8 cellular contexts compared by ENCODE assay signal in the genomic region with DNA sequence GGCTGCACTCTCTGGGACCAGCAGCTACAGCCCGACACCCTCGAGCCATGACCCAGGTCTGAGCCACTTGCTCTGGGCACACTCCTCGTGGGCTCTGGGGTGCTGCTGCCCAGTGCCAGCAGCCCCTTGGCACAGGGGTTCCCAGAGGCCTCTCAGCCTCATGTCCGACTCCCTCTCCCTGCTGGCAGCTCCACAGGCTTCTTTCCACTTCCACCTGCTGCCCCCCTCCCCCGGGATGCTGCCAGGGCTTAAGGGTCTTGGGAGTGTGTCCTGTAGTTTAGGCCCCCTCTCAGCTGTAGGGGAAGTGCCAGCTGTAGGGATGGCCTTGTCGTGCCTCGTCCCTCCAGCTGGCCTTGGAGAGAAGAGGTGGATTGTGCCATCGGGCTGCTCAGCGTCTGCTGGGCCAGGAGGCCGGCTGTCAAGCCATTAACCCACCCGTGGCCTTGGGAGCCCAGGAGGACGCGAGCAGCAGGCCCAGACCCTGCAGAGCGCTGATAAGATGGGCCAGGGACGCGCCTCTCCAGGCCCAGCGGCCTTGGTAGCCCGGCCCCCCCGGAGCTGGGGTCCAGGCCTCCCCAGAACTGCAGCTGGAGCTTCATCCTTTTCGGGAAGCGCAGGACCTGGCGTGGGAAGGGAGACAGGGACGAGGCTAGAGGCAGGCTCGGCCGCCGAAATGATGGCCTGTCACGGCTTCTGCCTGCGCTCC. TPM values are rescaled to one million over a fixed set of nuclear protein-coding genes. Genes with fewer than 3 reads are reported as not detected.
DNase-seq lines count a peak whose midpoint lies in the region; ATAC-seq and TF ChIP-seq lines count a peak whose summit lies in the region.

No MANE protein-coding gene starts in this region.

- H3K9me3 ChIP-seq in sigmoid colon, result no peaks in the 10 kb centered on the region

- no peak overlapping the region for H3K27ac Mint-ChIP-seq in GM23338

- peak overlapping the region; percentile 81 for H3K4me3 Mint-ChIP-seq in GM23338
- H3K4me3 Mint-ChIP-seq in activated T-cell treated with anti-CD3 and anti-CD28 coated beads, Interleukin-2, amount 50 U/mL, for 4 hours, result peak overlapping the region; percentile 76

- H3K9me3 Mint-ChIP-seq in GM23338, result no peaks in the 10 kb centered on the region
- H3K9me3 Mint-ChIP-seq in activated T-cell treated with anti-CD3 and anti-CD28 coated beads, Interleukin-2, amount 50 U/mL, for 4 hours, result no peaks in the 10 kb centered on the region

- H3K4me3 ChIP-seq in GM23338, result peak overlapping the region; percentile 71
- H3K4me3 ChIP-seq in sigmoid colon, result peak overlapping the region; percentile 52 to 67 (median 63)

- no peak for TF ChIP-seq EP300 in sigmoid colon (IDR thresholded peaks at IDR 0.05)

- H3K4me2 ChIP-seq in GM23338, result peak overlapping the region; percentile 78

- H3K36me3 Mint-ChIP-seq in GM23338 (ENCODE audit: low read depth), result peaks cover 4% of the 10 kb centered on the region; the same call in 1 of the 3 replicates
- H3K36me3 Mint-ChIP-seq in activated T-cell treated with anti-CD3 and anti-CD28 coated beads, Interleukin-2, amount 50 U/mL, for 4 hours (ENCODE audit: insufficient read depth), result no peaks in the 10 kb centered on the region

- TF ChIP-seq CTCF in GM23338 (conservative IDR thresholded peaks at IDR 0.05; ENCODE audit: low read depth in 2 of 2) (no peak), sigmoid colon (IDR thresholded peaks at IDR 0.05) (no peak)

- no peaks in the 10 kb centered on the region for H3F3A ChIP-seq in GM23338 (replicated peaks; ENCODE audit: low read depth)

- 0 out of 2 replicates have a peak, but pooled peaks cover 2% of the 10 kb centered on the region for H3K27me3 ChIP-seq in GM23338 (ENCODE audit: insufficient read depth)
- H3K27me3 ChIP-seq in sigmoid colon, result no peaks in the 10 kb centered on the region

- H3K27me3 Mint-ChIP-seq in GM23338 (ENCODE audit: insufficient read depth, low read depth, poor library complexity), result peaks cover 2% of the 10 kb centered on the region
- H3K27me3 Mint-ChIP-seq in activated T-cell treated with anti-CD3 and anti-CD28 coated beads, Interleukin-2, amount 50 U/mL, for 4 hours (ENCODE audit: low read depth), result no peaks in the 10 kb centered on the region

- no peaks in the 10 kb centered on the region for H3K79me2 ChIP-seq in GM23338 (replicated peaks; ENCODE audit: insufficient read depth)

- DNase-seq in GM23338 (ENCODE audit: low spot score) (no peak), left cardiac atrium (peak; percentile 30), sigmoid colon (peak; percentile 66), Kasumi-1 (lab: John Stamatoyannopoulos, UW) (no peak), SW480 (ENCODE audit: low spot score) (no peak), NCI-H748 (lab: John Stamatoyannopoulos, UW; ENCODE audit: unreplicated experiment) (no peak)
- no peak for DNase-seq in activated T-cell treated with anti-CD3 and anti-CD28 coated beads, Interleukin-2, amount 50 U/mL, for 4 hours
- no peak for DNase-seq in activated CD4-positive, alpha-beta T cell treated with anti-CD3 and anti-CD28 coated beads, Interleukin-2, amount 50 U/mL, for 4 hours

- ATAC-seq in GM23338, result peak; percentile 7
- no peak for ATAC-seq in activated T-cell treated with anti-CD3 and anti-CD28 coated beads, Interleukin-2, amount 50 U/mL, for 4 hours
- ATAC-seq in left cardiac atrium, result peak; percentile 18 to 40

- intact Hi-C loops in left cardiac atrium (cut with DNase I), result no loop called here
- intact Hi-C loops in sigmoid colon (cut with DNase I), result loop anchor here (2.0 to 10.0 kb wide), 2 partner anchors 45 to 593 kb away; partner anchors contain the start of gene CLCN5

- TF ChIP-seq POLR2A in sigmoid colon (IDR thresholded peaks at IDR 0.05), result no peak

- peak overlapping the region; percentile 96; the same call in 1 of the 2 replicates for H2AFZ ChIP-seq in GM23338

- WGBS in sigmoid colon, 2 donors, result 40 to 46% methylated on average over 28 of the region's 28 CpGs

- H3K4me1 Mint-ChIP-seq in GM23338, result peaks cover 10% of the 10 kb centered on the region; the same call in 2 of the 3 replicates
- peaks cover 28% of the 10 kb centered on the region for H3K4me1 Mint-ChIP-seq in activated T-cell treated with anti-CD3 and anti-CD28 coated beads, Interleukin-2, amount 50 U/mL, for 4 hours (ENCODE audit: low read depth)

- no peak overlapping the region for H3K27ac ChIP-seq in GM23338 (ENCODE audit: low read depth)
- peak overlapping the region; percentile 86 to 87 (median 86) for H3K27ac ChIP-seq in sigmoid colon

- no peaks in the 10 kb centered on the region for H3K36me3 ChIP-seq in GM23338 (ENCODE audit: insufficient read depth)
- no peaks in the 10 kb centered on the region for H3K36me3 ChIP-seq in sigmoid colon

- no peaks in the 10 kb centered on the region for H3K9me2 ChIP-seq in GM23338 (ENCODE audit: insufficient read depth)

- no peaks in the 10 kb centered on the region for H4K20me1 ChIP-seq in GM23338 (replicated peaks; ENCODE audit: insufficient read depth)

- H3K4me1 ChIP-seq in GM23338 (ENCODE audit: insufficient read depth) (no peaks in the 10 kb centered on the region; the same call in 1 of the 2 replicates), sigmoid colon (peaks cover 0 to 27% (median 20%) of the 10 kb centered on the region in 4 donors)

TF ChIP-seq in GM23338, 12 proteins besides CTCF, POLR2A, EP300 and RAD21 (continues in another document):
- TF ChIP-seq POLR2AphosphoS5 (IDR thresholded peaks at IDR 0.05; ENCODE audit: low read depth) (no peak), STAT1 (IDR thresholded peaks at IDR 0.05; ENCODE audit: unreplicated experiment) (no peak), EZH2phosphoT487 (IDR thresholded peaks at IDR 0.05; ENCODE audit: unreplicated experiment) (no peak), CREB1 (CRISPR knock-in tag; IDR thresholded peaks at IDR 0.05; ENCODE audit: low read depth) (no peak)
- TF ChIP-seq, protein P1, sequence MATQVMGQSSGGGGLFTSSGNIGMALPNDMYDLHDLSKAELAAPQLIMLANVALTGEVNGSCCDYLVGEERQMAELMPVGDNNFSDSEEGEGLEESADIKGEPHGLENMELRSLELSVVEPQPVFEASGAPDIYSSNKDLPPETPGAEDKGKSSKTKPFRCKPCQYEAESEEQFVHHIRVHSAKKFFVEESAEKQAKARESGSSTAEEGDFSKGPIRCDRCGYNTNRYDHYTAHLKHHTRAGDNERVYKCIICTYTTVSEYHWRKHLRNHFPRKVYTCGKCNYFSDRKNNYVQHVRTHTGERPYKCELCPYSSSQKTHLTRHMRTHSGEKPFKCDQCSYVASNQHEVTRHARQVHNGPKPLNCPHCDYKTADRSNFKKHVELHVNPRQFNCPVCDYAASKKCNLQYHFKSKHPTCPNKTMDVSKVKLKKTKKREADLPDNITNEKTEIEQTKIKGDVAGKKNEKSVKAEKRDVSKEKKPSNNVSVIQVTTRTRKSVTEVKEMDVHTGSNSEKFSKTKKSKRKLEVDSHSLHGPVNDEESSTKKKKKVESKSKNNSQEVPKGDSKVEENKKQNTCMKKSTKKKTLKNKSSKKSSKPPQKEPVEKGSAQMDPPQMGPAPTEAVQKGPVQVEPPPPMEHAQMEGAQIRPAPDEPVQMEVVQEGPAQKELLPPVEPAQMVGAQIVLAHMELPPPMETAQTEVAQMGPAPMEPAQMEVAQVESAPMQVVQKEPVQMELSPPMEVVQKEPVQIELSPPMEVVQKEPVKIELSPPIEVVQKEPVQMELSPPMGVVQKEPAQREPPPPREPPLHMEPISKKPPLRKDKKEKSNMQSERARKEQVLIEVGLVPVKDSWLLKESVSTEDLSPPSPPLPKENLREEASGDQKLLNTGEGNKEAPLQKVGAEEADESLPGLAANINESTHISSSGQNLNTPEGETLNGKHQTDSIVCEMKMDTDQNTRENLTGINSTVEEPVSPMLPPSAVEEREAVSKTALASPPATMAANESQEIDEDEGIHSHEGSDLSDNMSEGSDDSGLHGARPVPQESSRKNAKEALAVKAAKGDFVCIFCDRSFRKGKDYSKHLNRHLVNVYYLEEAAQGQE (IDR thresholded peaks at IDR 0.05; ENCODE audit: unreplicated experiment), result no peak

RNA-seq across cellular contexts. Expression of gene USP27X, which starts 1.0 kb away (rescaled TPM):
- total RNA-seq in GM23338 (2014; rRNA removed; shearing (Covaris generic)), result 3.7 and 5.0 TPM in 2 replicates
- polyA plus RNA-seq in GM23338 (2016; fragmentation: Nextera tagmentation; extraction: Ambion mirVana), result 1.1 and 1.3 TPM in 2 replicates
- total RNA-seq in activated T-cell treated with anti-CD3 and anti-CD28 coated beads, Interleukin-2, amount 50 U/mL, for 4 hours, result 1 to 10 TPM; 1.1 to 1.6 (median 1.1) TPM
- 1 to 10 TPM; 1.6 to 2.7 TPM for total RNA-seq in left cardiac atrium
- 1 to 10 TPM; 1.6 to 5.4 (median 2.9) TPM for total RNA-seq in sigmoid colon
- 1 to 10 TPM in 2 of 3 donors, under 1 TPM in 1; 0.60 to 1.8 (median 1.2) TPM for polyA plus RNA-seq in sigmoid colon

RNA-seq across cellular contexts. Expression of gene CLCN5, which starts 44.1 kb away (rescaled TPM):
- total RNA-seq in GM23338 (2014; rRNA removed; shearing (Covaris generic)), result 10.5 and 13.6 TPM in 2 replicates
- 3.5 and 3.7 TPM in 2 replicates for polyA plus RNA-seq in GM23338 (2016; fragmentation: Nextera tagmentation; extraction: Ambion mirVana)
- 1 to 10 TPM; 3.0 to 4.4 (median 3.2) TPM for total RNA-seq in activated T-cell treated with anti-CD3 and anti-CD28 coated beads, Interleukin-2, amount 50 U/mL, for 4 hours
- 1 to 10 TPM; 1.9 to 3.6 TPM for total RNA-seq in left cardiac atrium
- 1 to 10 TPM; 1.8 to 3.0 (median 2.3) TPM for total RNA-seq in sigmoid colon
- polyA plus RNA-seq in sigmoid colon, result 1 to 10 TPM in 1 of 3 donors, under 1 TPM in 2; under 0.01 to 1.8 (median 0.69) TPM

RNA-seq across cellular contexts. Expression of gene PAGE4, which starts 49.2 kb away (rescaled TPM):
- total RNA-seq in GM23338 (2014; rRNA removed; shearing (Covaris generic)), result not detected in 2 replicates
- polyA plus RNA-seq in GM23338 (2016; fragmentation: Nextera tagmentation; extraction: Ambion mirVana), result 1.4 and 1.6 TPM in 2 replicates
- total RNA-seq in activated T-cell treated with anti-CD3 and anti-CD28 coated beads, Interleukin-2, amount 50 U/mL, for 4 hours, result not detected
- total RNA-seq in left cardiac atrium, result not detected
- not detected for total RNA-seq in sigmoid colon
- polyA plus RNA-seq in sigmoid colon, result not detected

Comparison
In these comparisons a context has a peak if more than half of its experiments do, and no peak if none do; other contexts are left out.
1. ATAC-seq: peak in GM23338 (single experiment) and left cardiac atrium (2 of 2); none in activated T-cell treated with anti-CD3 and anti-CD28 coated beads, Interleukin-2, amount 50 U/mL, for 4 hours (0 of 2).
2. DNase-seq: peak in left cardiac atrium (single experiment) and sigmoid colon (single experiment); none in GM23338 (single experiment), activated T-cell treated with anti-CD3 and anti-CD28 coated beads, Interleukin-2, amount 50 U/mL, for 4 hours (single experiment), Kasumi-1 (0 of 2), SW480 (single experiment), activated CD4-positive, alpha-beta T cell treated with anti-CD3 and anti-CD28 coated beads, Interleukin-2, amount 50 U/mL, for 4 hours (0 of 2) and NCI-H748 (single experiment).